ENCODE assay signal across 1 cellular context in genomic region chr11:44244649-44245308, GRCh38.
TF ChIP-seq lines count a peak whose summit lies in the region.

No MANE protein-coding gene starts in this region.

TF ChIP-seq in GM23338, 12 proteins besides CTCF, POLR2A, EP300 and RAD21 (continued from another document):
- TF ChIP-seq, protein P1, sequence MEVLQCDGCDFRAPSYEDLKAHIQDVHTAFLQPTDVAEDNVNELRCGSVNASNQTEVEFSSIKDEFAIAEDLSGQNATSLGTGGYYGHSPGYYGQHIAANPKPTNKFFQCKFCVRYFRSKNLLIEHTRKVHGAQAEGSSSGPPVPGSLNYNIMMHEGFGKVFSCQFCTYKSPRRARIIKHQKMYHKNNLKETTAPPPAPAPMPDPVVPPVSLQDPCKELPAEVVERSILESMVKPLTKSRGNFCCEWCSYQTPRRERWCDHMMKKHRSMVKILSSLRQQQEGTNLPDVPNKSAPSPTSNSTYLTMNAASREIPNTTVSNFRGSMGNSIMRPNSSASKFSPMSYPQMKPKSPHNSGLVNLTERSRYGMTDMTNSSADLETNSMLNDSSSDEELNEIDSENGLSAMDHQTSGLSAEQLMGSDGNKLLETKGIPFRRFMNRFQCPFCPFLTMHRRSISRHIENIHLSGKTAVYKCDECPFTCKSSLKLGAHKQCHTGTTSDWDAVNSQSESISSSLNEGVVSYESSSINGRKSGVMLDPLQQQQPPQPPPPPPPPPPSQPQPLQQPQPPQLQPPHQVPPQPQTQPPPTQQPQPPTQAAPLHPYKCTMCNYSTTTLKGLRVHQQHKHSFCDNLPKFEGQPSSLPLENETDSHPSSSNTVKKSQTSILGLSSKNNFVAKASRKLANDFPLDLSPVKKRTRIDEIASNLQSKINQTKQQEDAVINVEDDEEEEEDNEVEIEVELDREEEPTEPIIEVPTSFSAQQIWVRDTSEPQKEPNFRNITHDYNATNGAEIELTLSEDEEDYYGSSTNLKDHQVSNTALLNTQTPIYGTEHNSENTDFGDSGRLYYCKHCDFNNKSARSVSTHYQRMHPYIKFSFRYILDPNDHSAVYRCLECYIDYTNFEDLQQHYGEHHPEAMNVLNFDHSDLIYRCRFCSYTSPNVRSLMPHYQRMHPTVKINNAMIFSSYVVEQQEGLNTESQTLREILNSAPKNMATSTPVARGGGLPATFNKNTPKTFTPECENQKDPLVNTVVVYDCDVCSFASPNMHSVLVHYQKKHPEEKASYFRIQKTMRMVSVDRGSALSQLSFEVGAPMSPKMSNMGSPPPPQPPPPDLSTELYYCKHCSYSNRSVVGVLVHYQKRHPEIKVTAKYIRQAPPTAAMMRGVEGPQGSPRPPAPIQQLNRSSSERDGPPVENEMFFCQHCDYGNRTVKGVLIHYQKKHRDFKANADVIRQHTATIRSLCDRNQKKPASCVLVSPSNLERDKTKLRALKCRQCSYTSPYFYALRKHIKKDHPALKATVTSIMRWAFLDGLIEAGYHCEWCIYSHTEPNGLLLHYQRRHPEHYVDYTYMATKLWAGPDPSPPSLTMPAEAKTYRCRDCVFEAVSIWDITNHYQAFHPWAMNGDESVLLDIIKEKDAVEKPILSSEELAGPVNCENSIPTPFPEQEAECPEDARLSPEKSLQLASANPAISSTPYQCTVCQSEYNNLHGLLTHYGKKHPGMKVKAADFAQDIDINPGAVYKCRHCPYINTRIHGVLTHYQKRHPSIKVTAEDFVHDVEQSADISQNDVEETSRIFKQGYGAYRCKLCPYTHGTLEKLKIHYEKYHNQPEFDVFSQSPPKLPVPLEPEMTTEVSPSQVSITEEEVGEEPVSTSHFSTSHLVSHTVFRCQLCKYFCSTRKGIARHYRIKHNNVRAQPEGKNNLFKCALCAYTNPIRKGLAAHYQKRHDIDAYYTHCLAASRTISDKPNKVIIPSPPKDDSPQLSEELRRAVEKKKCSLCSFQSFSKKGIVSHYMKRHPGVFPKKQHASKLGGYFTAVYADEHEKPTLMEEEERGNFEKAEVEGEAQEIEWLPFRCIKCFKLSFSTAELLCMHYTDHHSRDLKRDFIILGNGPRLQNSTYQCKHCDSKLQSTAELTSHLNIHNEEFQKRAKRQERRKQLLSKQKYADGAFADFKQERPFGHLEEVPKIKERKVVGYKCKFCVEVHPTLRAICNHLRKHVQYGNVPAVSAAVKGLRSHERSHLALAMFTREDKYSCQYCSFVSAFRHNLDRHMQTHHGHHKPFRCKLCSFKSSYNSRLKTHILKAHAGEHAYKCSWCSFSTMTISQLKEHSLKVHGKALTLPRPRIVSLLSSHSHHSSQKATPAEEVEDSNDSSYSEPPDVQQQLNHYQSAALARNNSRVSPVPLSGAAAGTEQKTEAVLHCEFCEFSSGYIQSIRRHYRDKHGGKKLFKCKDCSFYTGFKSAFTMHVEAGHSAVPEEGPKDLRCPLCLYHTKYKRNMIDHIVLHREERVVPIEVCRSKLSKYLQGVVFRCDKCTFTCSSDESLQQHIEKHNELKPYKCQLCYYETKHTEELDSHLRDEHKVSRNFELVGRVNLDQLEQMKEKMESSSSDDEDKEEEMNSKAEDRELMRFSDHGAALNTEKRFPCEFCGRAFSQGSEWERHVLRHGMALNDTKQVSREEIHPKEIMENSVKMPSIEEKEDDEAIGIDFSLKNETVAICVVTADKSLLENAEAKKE (CRISPR knock-in tag; IDR thresholded peaks at IDR 0.05) = no peak
- no peak for TF ChIP-seq REST (IDR thresholded peaks at IDR 0.05; ENCODE audit: unreplicated experiment)
TF ChIP-seq in GM23338: peak in this region for 0.
